ENCODE assay signal across 1 cellular context in genomic region chr1:157367870-157368269, GRCh38.
TF ChIP-seq lines count a peak whose summit lies in the region.

No MANE protein-coding gene starts in this region.

TF ChIP-seq in K562, 482 proteins besides CTCF, POLR2A, EP300 and RAD21 (continued from another document and continues in another):
- TF ChIP-seq NR2C1 (IDR thresholded peaks at IDR 0.05) = no peak
- 0 out of 2 replicates have a peak, but pooled peaks have one; percentile 30 for TF ChIP-seq NR2C1 (tag; IDR thresholded peaks at IDR 0.05)
- no peak for TF ChIP-seq KDM5B (IDR thresholded peaks at IDR 0.05; ENCODE audit: insufficient replicate concordance, low read depth, low read length)
- no peak for TF ChIP-seq POU5F1 (IDR thresholded peaks at IDR 0.05; ENCODE audit: borderline replicate concordance, low read depth, low read length, partially characterized antibody)
- TF ChIP-seq HSF4 (CRISPR knock-in tag; IDR thresholded peaks at IDR 0.05; ENCODE audit: borderline replicate concordance) = no peak
- no peak for TF ChIP-seq ZNF316 (IDR thresholded peaks at IDR 0.05)
- TF ChIP-seq, protein P1, sequence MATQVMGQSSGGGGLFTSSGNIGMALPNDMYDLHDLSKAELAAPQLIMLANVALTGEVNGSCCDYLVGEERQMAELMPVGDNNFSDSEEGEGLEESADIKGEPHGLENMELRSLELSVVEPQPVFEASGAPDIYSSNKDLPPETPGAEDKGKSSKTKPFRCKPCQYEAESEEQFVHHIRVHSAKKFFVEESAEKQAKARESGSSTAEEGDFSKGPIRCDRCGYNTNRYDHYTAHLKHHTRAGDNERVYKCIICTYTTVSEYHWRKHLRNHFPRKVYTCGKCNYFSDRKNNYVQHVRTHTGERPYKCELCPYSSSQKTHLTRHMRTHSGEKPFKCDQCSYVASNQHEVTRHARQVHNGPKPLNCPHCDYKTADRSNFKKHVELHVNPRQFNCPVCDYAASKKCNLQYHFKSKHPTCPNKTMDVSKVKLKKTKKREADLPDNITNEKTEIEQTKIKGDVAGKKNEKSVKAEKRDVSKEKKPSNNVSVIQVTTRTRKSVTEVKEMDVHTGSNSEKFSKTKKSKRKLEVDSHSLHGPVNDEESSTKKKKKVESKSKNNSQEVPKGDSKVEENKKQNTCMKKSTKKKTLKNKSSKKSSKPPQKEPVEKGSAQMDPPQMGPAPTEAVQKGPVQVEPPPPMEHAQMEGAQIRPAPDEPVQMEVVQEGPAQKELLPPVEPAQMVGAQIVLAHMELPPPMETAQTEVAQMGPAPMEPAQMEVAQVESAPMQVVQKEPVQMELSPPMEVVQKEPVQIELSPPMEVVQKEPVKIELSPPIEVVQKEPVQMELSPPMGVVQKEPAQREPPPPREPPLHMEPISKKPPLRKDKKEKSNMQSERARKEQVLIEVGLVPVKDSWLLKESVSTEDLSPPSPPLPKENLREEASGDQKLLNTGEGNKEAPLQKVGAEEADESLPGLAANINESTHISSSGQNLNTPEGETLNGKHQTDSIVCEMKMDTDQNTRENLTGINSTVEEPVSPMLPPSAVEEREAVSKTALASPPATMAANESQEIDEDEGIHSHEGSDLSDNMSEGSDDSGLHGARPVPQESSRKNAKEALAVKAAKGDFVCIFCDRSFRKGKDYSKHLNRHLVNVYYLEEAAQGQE (CRISPR knock-in tag; IDR thresholded peaks at IDR 0.05; ENCODE audit: low read depth) = no peak
- TF ChIP-seq MAFK (IDR thresholded peaks at IDR 0.05; ENCODE audit: low read length) = no peak
- no peak for TF ChIP-seq KLF13 (tag; IDR thresholded peaks at IDR 0.05; ENCODE audit: borderline replicate concordance, low read depth)
- TF ChIP-seq MCM7 (IDR thresholded peaks at IDR 0.05) = no peak
- TF ChIP-seq, protein P2, sequence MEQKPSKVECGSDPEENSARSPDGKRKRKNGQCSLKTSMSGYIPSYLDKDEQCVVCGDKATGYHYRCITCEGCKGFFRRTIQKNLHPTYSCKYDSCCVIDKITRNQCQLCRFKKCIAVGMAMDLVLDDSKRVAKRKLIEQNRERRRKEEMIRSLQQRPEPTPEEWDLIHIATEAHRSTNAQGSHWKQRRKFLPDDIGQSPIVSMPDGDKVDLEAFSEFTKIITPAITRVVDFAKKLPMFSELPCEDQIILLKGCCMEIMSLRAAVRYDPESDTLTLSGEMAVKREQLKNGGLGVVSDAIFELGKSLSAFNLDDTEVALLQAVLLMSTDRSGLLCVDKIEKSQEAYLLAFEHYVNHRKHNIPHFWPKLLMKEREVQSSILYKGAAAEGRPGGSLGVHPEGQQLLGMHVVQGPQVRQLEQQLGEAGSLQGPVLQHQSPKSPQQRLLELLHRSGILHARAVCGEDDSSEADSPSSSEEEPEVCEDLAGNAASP (IDR thresholded peaks at IDR 0.05) = no peak
- TF ChIP-seq, protein P3, sequence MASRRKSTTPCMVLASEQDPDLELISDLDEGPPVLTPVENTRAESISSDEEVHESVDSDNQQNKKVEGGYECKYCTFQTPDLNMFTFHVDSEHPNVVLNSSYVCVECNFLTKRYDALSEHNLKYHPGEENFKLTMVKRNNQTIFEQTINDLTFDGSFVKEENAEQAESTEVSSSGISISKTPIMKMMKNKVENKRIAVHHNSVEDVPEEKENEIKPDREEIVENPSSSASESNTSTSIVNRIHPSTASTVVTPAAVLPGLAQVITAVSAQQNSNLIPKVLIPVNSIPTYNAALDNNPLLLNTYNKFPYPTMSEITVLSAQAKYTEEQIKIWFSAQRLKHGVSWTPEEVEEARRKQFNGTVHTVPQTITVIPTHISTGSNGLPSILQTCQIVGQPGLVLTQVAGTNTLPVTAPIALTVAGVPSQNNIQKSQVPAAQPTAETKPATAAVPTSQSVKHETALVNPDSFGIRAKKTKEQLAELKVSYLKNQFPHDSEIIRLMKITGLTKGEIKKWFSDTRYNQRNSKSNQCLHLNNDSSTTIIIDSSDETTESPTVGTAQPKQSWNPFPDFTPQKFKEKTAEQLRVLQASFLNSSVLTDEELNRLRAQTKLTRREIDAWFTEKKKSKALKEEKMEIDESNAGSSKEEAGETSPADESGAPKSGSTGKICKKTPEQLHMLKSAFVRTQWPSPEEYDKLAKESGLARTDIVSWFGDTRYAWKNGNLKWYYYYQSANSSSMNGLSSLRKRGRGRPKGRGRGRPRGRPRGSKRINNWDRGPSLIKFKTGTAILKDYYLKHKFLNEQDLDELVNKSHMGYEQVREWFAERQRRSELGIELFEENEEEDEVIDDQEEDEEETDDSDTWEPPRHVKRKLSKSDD (conservative IDR thresholded peaks at IDR 0.05; ENCODE audit: low read length) = no peak
- TF ChIP-seq, protein P4, sequence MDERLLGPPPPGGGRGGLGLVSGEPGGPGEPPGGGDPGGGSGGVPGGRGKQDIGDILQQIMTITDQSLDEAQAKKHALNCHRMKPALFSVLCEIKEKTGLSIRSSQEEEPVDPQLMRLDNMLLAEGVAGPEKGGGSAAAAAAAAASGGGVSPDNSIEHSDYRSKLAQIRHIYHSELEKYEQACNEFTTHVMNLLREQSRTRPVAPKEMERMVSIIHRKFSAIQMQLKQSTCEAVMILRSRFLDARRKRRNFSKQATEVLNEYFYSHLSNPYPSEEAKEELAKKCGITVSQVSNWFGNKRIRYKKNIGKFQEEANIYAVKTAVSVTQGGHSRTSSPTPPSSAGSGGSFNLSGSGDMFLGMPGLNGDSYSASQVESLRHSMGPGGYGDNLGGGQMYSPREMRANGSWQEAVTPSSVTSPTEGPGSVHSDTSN (CRISPR knock-in tag; IDR thresholded peaks at IDR 0.05; ENCODE audit: low read depth) = no peak
- TF ChIP-seq, protein P4 (tag; conservative IDR thresholded peaks at IDR 0.05; ENCODE audit: low read depth) = no peak; the same call in 1 of the 2 replicates
- TF ChIP-seq E4F1 (CRISPR knock-in tag; IDR thresholded peaks at IDR 0.05; ENCODE audit: borderline replicate concordance) = no peak
- TF ChIP-seq NEUROD1 (IDR thresholded peaks at IDR 0.05; ENCODE audit: borderline replicate concordance, low read depth, low read length, partially characterized antibody) = no peak
- no peak for TF ChIP-seq NFRKB (IDR thresholded peaks at IDR 0.05; ENCODE audit: low read depth)
- no peak for TF ChIP-seq MBD2 (IDR thresholded peaks at IDR 0.05; ENCODE audit: borderline replicate concordance, low read depth)
- no peak for TF ChIP-seq RBBP5 (IDR thresholded peaks at IDR 0.05; ENCODE audit: borderline replicate concordance, insufficient read depth, low read length, poor library complexity, severe bottlenecking)
- no peak for TF ChIP-seq ZNF584 (CRISPR knock-in tag; IDR thresholded peaks at IDR 0.05; ENCODE audit: low read depth)
- TF ChIP-seq TCF3 (CRISPR knock-in tag; IDR thresholded peaks at IDR 0.05) = peak; percentile 49
- 0 out of 4 replicates have a peak, but pooled peaks of 1 of the 2 experiments have one; percentile 1 for TF ChIP-seq ZNF639 (CRISPR knock-in tag; conservative IDR thresholded peaks at IDR 0.05 in 1 of 2, IDR thresholded peaks at IDR 0.05 in 1 of 2)
- TF ChIP-seq MYNN (IDR thresholded peaks at IDR 0.05) = no peak
- TF ChIP-seq MYNN (CRISPR knock-in tag; IDR thresholded peaks at IDR 0.05) = no peak
- no peak for TF ChIP-seq ZNF121 (CRISPR knock-in tag; conservative IDR thresholded peaks at IDR 0.05)
- TF ChIP-seq RCOR1 (IDR thresholded peaks at IDR 0.05; ENCODE audit: borderline replicate concordance in 1 of 2, low read depth in 2 of 2, low read length in 2 of 2) = peak in 1 of 2 experiments; percentile 78; a peak in 2 of 4 replicates
- no peak for TF ChIP-seq POLR2B (IDR thresholded peaks at IDR 0.05; ENCODE audit: low read depth, partially characterized antibody)
- no peak for TF ChIP-seq ERF (CRISPR knock-in tag; IDR thresholded peaks at IDR 0.05)
- TF ChIP-seq RBFOX2 (IDR thresholded peaks at IDR 0.05; ENCODE audit: low read depth, low read length) = no peak
- no peak for TF ChIP-seq SAFB (IDR thresholded peaks at IDR 0.05; ENCODE audit: borderline replicate concordance, low read depth, low read length)
- TF ChIP-seq SMC3 (conservative IDR thresholded peaks at IDR 0.05; ENCODE audit: insufficient read depth, low read depth, low read length) = no peak
- TF ChIP-seq, protein P5, sequence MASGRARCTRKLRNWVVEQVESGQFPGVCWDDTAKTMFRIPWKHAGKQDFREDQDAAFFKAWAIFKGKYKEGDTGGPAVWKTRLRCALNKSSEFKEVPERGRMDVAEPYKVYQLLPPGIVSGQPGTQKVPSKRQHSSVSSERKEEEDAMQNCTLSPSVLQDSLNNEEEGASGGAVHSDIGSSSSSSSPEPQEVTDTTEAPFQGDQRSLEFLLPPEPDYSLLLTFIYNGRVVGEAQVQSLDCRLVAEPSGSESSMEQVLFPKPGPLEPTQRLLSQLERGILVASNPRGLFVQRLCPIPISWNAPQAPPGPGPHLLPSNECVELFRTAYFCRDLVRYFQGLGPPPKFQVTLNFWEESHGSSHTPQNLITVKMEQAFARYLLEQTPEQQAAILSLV (tag; IDR thresholded peaks at IDR 0.05) = no peak
- no peak for TF ChIP-seq KHSRP (IDR thresholded peaks at IDR 0.05)
- TF ChIP-seq, protein P6, sequence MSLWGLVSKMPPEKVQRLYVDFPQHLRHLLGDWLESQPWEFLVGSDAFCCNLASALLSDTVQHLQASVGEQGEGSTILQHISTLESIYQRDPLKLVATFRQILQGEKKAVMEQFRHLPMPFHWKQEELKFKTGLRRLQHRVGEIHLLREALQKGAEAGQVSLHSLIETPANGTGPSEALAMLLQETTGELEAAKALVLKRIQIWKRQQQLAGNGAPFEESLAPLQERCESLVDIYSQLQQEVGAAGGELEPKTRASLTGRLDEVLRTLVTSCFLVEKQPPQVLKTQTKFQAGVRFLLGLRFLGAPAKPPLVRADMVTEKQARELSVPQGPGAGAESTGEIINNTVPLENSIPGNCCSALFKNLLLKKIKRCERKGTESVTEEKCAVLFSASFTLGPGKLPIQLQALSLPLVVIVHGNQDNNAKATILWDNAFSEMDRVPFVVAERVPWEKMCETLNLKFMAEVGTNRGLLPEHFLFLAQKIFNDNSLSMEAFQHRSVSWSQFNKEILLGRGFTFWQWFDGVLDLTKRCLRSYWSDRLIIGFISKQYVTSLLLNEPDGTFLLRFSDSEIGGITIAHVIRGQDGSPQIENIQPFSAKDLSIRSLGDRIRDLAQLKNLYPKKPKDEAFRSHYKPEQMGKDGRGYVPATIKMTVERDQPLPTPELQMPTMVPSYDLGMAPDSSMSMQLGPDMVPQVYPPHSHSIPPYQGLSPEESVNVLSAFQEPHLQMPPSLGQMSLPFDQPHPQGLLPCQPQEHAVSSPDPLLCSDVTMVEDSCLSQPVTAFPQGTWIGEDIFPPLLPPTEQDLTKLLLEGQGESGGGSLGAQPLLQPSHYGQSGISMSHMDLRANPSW (CRISPR knock-in tag; IDR thresholded peaks at IDR 0.05) = no peak
- no peak for TF ChIP-seq ZNF347 (CRISPR knock-in tag; IDR thresholded peaks at IDR 0.05; ENCODE audit: low read depth)
- peak; percentile 37; the same call in 1 of the 2 replicates for TF ChIP-seq MEF2D (tag; conservative IDR thresholded peaks at IDR 0.05; ENCODE audit: low read depth)
- no peak for TF ChIP-seq CBFA2T2 (conservative IDR thresholded peaks at IDR 0.05)
- no peak for TF ChIP-seq EZH2 (IDR thresholded peaks at IDR 0.05; ENCODE audit: borderline replicate concordance, low read depth, low read length)
- no peak for TF ChIP-seq FOS (IDR thresholded peaks at IDR 0.05; ENCODE audit: extremely low read depth, insufficient read length)
- TF ChIP-seq TFAP4 (CRISPR knock-in tag; IDR thresholded peaks at IDR 0.05; ENCODE audit: borderline replicate concordance) = no peak
- no peak for TF ChIP-seq ATF1 (CRISPR knock-in tag; IDR thresholded peaks at IDR 0.05)
- TF ChIP-seq ATF1 (tag; IDR thresholded peaks at IDR 0.05) = no peak
- TF ChIP-seq MCM3 (IDR thresholded peaks at IDR 0.05) = no peak
- no peak for TF ChIP-seq NELFE (IDR thresholded peaks at IDR 0.05; ENCODE audit: insufficient read depth, insufficient read length)
- no peak for TF ChIP-seq MTA2 (IDR thresholded peaks at IDR 0.05; ENCODE audit: low read depth)
